11 cellular contexts compared by ENCODE assay signal in genomic region chr3:9807981-9808344, GRCh38. TPM values are rescaled to one million over a fixed set of nuclear protein-coding genes. Genes with fewer than 3 reads are reported as not detected.
DNase-seq lines count a peak whose midpoint lies in the region; ATAC-seq and TF ChIP-seq lines count a peak whose summit lies in the region.
"Had no signal": no experiment of that assay in that cellular context is flagged by ENCODE, and none has a peak within 500 bp of the region (broad histone marks: within the 10 kb centered on the region; RNA-seq: fewer than 3 reads in every experiment).

No MANE protein-coding gene starts in this region.

- WGBS in spleen, 5 donors = 68 to 100% (median 77%) methylated on average over 2 of the region's 2 CpGs

- no peaks in the 10 kb centered on the region for H3K9me3 Mint-ChIP-seq in activated CD8-positive, alpha-beta memory T cell treated with anti-CD3 and anti-CD28 coated beads, Interleukin-2, amount 10 ng/mL, durations not matched to agents 7 days and 5 days (ENCODE audit: low read depth)

- peak overlapping the region; percentile 99 for H3K27ac Mint-ChIP-seq in activated CD8-positive, alpha-beta memory T cell treated with anti-CD3 and anti-CD28 coated beads, Interleukin-2, amount 10 ng/mL, durations not matched to agents 7 days and 5 days
- peak overlapping the region; percentile 94 for H3K27ac Mint-ChIP-seq in T-helper 17 cell

- CTCF ChIA-PET in activated CD8-positive, alpha-beta memory T cell treated with anti-CD3 and anti-CD28 coated beads, Interleukin-2, amount 10 ng/mL, durations not matched to agents 7 days and 5 days (lab: Charles Lee) = interaction anchor here (0.9 to 4.0 kb wide), 7 partner anchors 16 to 125 kb away, joined by 3 to 24 read pairs (median 7); partner anchors contain the start of genes ARPC4, BRPF1 and TADA3

- no peak for TF ChIP-seq CTCF in spleen (IDR thresholded peaks at IDR 0.05 in 8 of 11, conservative IDR thresholded peaks at IDR 0.05 in 3 of 11)

- peaks cover 49% of the 10 kb centered on the region for H3K36me3 Mint-ChIP-seq in activated CD8-positive, alpha-beta memory T cell treated with anti-CD3 and anti-CD28 coated beads, Interleukin-2, amount 10 ng/mL, durations not matched to agents 7 days and 5 days
- peaks cover 12% of the 10 kb centered on the region for H3K36me3 Mint-ChIP-seq in T-helper 17 cell (ENCODE audit: low read depth)

- H3K27me3 ChIP-seq in spleen (replicated peaks in 1 of 7) = no peaks in the 10 kb centered on the region

- H3K4me1 Mint-ChIP-seq in activated CD8-positive, alpha-beta memory T cell treated with anti-CD3 and anti-CD28 coated beads, Interleukin-2, amount 10 ng/mL, durations not matched to agents 7 days and 5 days = peaks cover 54% of the 10 kb centered on the region
- peaks cover 43% of the 10 kb centered on the region for H3K4me1 Mint-ChIP-seq in T-helper 17 cell

- peak overlapping the region; percentile 72 for H3K27ac ChIP-seq in epithelial cell of prostate
- H3K27ac ChIP-seq in spleen = peak overlapping the region in 5 of 8 donors; percentile 94 to 97 (median 95)
- no peak overlapping the region for H3K27ac ChIP-seq in substantia nigra (ENCODE audit: low read depth, low read length, poor library complexity, severe bottlenecking)

- no peak overlapping the region for H3K4me3 Mint-ChIP-seq in activated CD8-positive, alpha-beta memory T cell treated with anti-CD3 and anti-CD28 coated beads, Interleukin-2, amount 10 ng/mL, durations not matched to agents 7 days and 5 days
- H3K4me3 Mint-ChIP-seq in T-helper 17 cell = no peak overlapping the region

- no peaks in the 10 kb centered on the region for H3K9me3 ChIP-seq in T-helper 17 cell (ENCODE audit: control insufficient read depth, low read length, poor library complexity, severe bottlenecking)
- no peaks in the 10 kb centered on the region for H3K9me3 ChIP-seq in spleen
- H3K9me3 ChIP-seq: HAP-1 had no signal

- no peaks in the 10 kb centered on the region for H3K27me3 Mint-ChIP-seq in activated CD8-positive, alpha-beta memory T cell treated with anti-CD3 and anti-CD28 coated beads, Interleukin-2, amount 10 ng/mL, durations not matched to agents 7 days and 5 days
- no peaks in the 10 kb centered on the region for H3K27me3 Mint-ChIP-seq in T-helper 17 cell

- H3K4me1 ChIP-seq in spleen = peaks cover 4 to 58% (median 31%) of the 10 kb centered on the region in 6 donors
- H3K4me1 ChIP-seq: HAP-1 had no signal

- no peak for ATAC-seq in activated CD8-positive, alpha-beta memory T cell treated with anti-CD3 and anti-CD28 coated beads, Interleukin-2, amount 10 ng/mL, durations not matched to agents 7 days and 5 days
- no peak for ATAC-seq in T-helper 17 cell

- intact Hi-C loops in spleen (cut with DNase I; ENCODE audit: low total_unique reads) = no loop called here

- TF ChIP-seq POLR2A in spleen (IDR thresholded peaks at IDR 0.05) = no peak

- DNase-seq in activated CD8-positive, alpha-beta memory T cell treated with anti-CD3 and anti-CD28 coated beads, Interleukin-2, amount 10 ng/mL, durations not matched to agents 7 days and 5 days = no peak
- no peak for DNase-seq in activated CD8-positive, alpha-beta memory T cell treated with anti-CD3 and anti-CD28 coated beads, Interleukin-2, amount 50 U/mL, for 4 hours
- DNase-seq in T-helper 17 cell (no peak), epithelial cell of prostate (ENCODE audit: low read depth, low spot score) (no peak), spleen (no peak), substantia nigra (lab: John Stamatoyannopoulos, UW) (no peak), OCI-M2 (lab: John Stamatoyannopoulos, UW; ENCODE audit: unreplicated experiment) (no peak), amygdala (lab: John Stamatoyannopoulos, UW) (no peak)
- DNase-seq: NCI-H1417 treated with DMSO at 0.1 percent for 48 hours had no signal

- H3K4me3 ChIP-seq in spleen = no peak overlapping the region
- H3K4me3 ChIP-seq: HAP-1, skin epidermis had no signal

- H3K36me3 ChIP-seq in spleen = peaks cover 3 to 76% (median 45%) of the 10 kb centered on the region in 6 donors

RNA-seq across cellular contexts. Expression of gene TTLL3, which starts 2.1 kb away (rescaled TPM):
- 10 to 100 TPM; 40.4 to 77.5 TPM for total RNA-seq in activated CD8-positive, alpha-beta memory T cell treated with anti-CD3 and anti-CD28 coated beads, Interleukin-2, amount 10 ng/mL, durations not matched to agents 7 days and 5 days
- total RNA-seq in T-helper 17 cell = 10 to 100 TPM; 87.2 to 88.7 TPM
- 100 to 1,000 TPM in 2 of 7 donors, 10 to 100 TPM in 5; 59.5 to 143 (median 78.9) TPM for total RNA-seq in spleen
- 10 to 100 TPM; 24.8 to 58.1 (median 47.3) TPM for polyA plus RNA-seq in spleen

RNA-seq across cellular contexts. Expression of gene ARPC4, which starts 15.1 kb away (rescaled TPM):
- total RNA-seq in activated CD8-positive, alpha-beta memory T cell treated with anti-CD3 and anti-CD28 coated beads, Interleukin-2, amount 10 ng/mL, durations not matched to agents 7 days and 5 days = 100 to 1,000 TPM; 274 to 300 TPM
- total RNA-seq in T-helper 17 cell (100 to 1,000 TPM; 155 to 192 TPM), spleen (100 to 1,000 TPM; 156 to 238 (median 199) TPM)
- polyA plus RNA-seq in spleen = 100 to 1,000 TPM in 2 of 3 donors, 10 to 100 TPM in 1; 98.9 to 144 (median 125) TPM

RNA-seq across cellular contexts. Expression of gene TADA3, which starts 15.7 kb away (rescaled TPM):
- total RNA-seq in activated CD8-positive, alpha-beta memory T cell treated with anti-CD3 and anti-CD28 coated beads, Interleukin-2, amount 10 ng/mL, durations not matched to agents 7 days and 5 days = 10 to 100 TPM; 89.8 to 90.6 TPM
- total RNA-seq in T-helper 17 cell (10 to 100 TPM; 32.2 to 35.2 TPM), spleen (10 to 100 TPM; 38.6 to 73.7 (median 51.4) TPM)
- 10 to 100 TPM; 33.6 to 48.3 (median 41.5) TPM for polyA plus RNA-seq in spleen

RNA-seq across cellular contexts. Expression of gene RPUSD3, which starts 35.8 kb away (rescaled TPM):
- total RNA-seq in activated CD8-positive, alpha-beta memory T cell treated with anti-CD3 and anti-CD28 coated beads, Interleukin-2, amount 10 ng/mL, durations not matched to agents 7 days and 5 days = 10 to 100 TPM; 61.7 to 77.6 TPM
- 10 to 100 TPM; 19.0 to 20.8 TPM for total RNA-seq in T-helper 17 cell
- total RNA-seq in spleen = 10 to 100 TPM; 26.9 to 41.7 (median 30.2) TPM
- 10 to 100 TPM; 21.3 to 34.5 (median 25.1) TPM for polyA plus RNA-seq in spleen

RNA-seq across cellular contexts. Expression of gene CAMK1, which starts 38.2 kb away (rescaled TPM):
- 10 to 100 TPM; 31.7 to 57.7 TPM for total RNA-seq in activated CD8-positive, alpha-beta memory T cell treated with anti-CD3 and anti-CD28 coated beads, Interleukin-2, amount 10 ng/mL, durations not matched to agents 7 days and 5 days
- 1 to 10 TPM; 1.9 to 2.2 TPM for total RNA-seq in T-helper 17 cell
- total RNA-seq in spleen = 10 to 100 TPM; 10.1 to 30.5 (median 22.6) TPM
- polyA plus RNA-seq in spleen = 10 to 100 TPM; 14.5 to 29.8 (median 28.2) TPM
